ENCODE assay signal across 9 cellular contexts in genomic region chr2:96839288-96839874, GRCh38. TPM values are rescaled to one million over a fixed set of nuclear protein-coding genes. Genes with fewer than 3 reads are reported as not detected.
DNase-seq lines count a peak whose midpoint lies in the region; ATAC-seq and TF ChIP-seq lines count a peak whose summit lies in the region.
"Had no signal": no experiment of that assay in that cellular context is flagged by ENCODE, and none has a peak within 500 bp of the region (broad histone marks: within the 10 kb centered on the region; RNA-seq: fewer than 3 reads in every experiment).

No MANE protein-coding gene starts in this region.

- in situ Hi-C loops in GM23248 (cut with MboI): no loop called here

- peaks cover 13% of the 10 kb centered on the region for H3K4me1 Mint-ChIP-seq in activated CD4-positive, alpha-beta T cell treated with anti-CD3 and anti-CD28 coated beads, Interleukin-2, amount 10 ng/mL, durations not matched to agents 24 days and 14 days

- DNase-seq in GM06990 (ENCODE audit: extremely low read depth, insufficient read length) (peak; percentile 77), GOT3 (lab: John Stamatoyannopoulos, UW) (no peak), GM23248 (no peak), NCI-H524 treated with DMSO at 0.1 percent for 48 hours (lab: John Stamatoyannopoulos, UW) (no peak)
- peak; percentile 94 for DNase-seq in activated CD4-positive, alpha-beta T cell treated with anti-CD3 and anti-CD28 coated beads, Interleukin-2, amount 10 ng/mL, durations not matched to agents 24 days and 14 days
- peak; percentile 69 to 76 for DNase-seq in stimulated activated CD4-positive, alpha-beta T cell treated with anti-CD3 and anti-CD28 coated beads, Interleukin-4, amount 100 ng/mL, for 48 hours (ENCODE audit: low read depth in 2 of 2)

- H3K79me2 ChIP-seq in GM23248 (ENCODE audit: insufficient read depth): no peaks in the 10 kb centered on the region

- peaks cover 32% of the 10 kb centered on the region for H3K36me3 Mint-ChIP-seq in activated CD4-positive, alpha-beta T cell treated with anti-CD3 and anti-CD28 coated beads, Interleukin-2, amount 10 ng/mL, durations not matched to agents 24 days and 14 days (ENCODE audit: low read depth)

- 33 to 34% methylated on average over 31 to 43 of the region's 43 CpGs for WGBS in GM23248 (ENCODE audit: low coverage in 1 of 2, low lambda C conversion rate in 2 of 2, missing lambda C conversion rate in 2 of 2), 2 experiments

- no peaks in the 10 kb centered on the region for H3K9me3 ChIP-seq in GM23248 (ENCODE audit: low read depth)

- H3K4me2 ChIP-seq in GM23248 (ENCODE audit: unreplicated experiment): no peak overlapping the region

- H3K27ac Mint-ChIP-seq in activated CD4-positive, alpha-beta T cell treated with anti-CD3 and anti-CD28 coated beads, Interleukin-2, amount 10 ng/mL, durations not matched to agents 24 days and 14 days: peak overlapping the region; percentile 72

- no peaks in the 10 kb centered on the region for H3K4me1 ChIP-seq in GM23248 (ENCODE audit: insufficient read depth)

- intact Hi-C loops in activated CD4-positive, alpha-beta T cell treated with anti-CD3 and anti-CD28 coated beads, Interleukin-2, amount 10 ng/mL, durations not matched to agents 24 days and 14 days (cut with micrococcal nuclease): no loop called here

- H3K27me3 ChIP-seq in GM06990 (replicated peaks; ENCODE audit: control insufficient read depth, insufficient read depth, low read length): no peaks in the 10 kb centered on the region
- no peaks in the 10 kb centered on the region for H3K27me3 ChIP-seq in GM23248 (replicated peaks; ENCODE audit: insufficient read depth)
- H3K27me3 ChIP-seq: cardiac muscle cell had no signal

- peak overlapping the region; percentile 62 for H3K4me3 Mint-ChIP-seq in activated CD4-positive, alpha-beta T cell treated with anti-CD3 and anti-CD28 coated beads, Interleukin-2, amount 10 ng/mL, durations not matched to agents 24 days and 14 days

- ATAC-seq in HG03064 (IDR thresholded peaks at IDR 0.05; ENCODE audit: low read depth, unreplicated experiment) (peak; percentile 60), esophagus mucosa (peak; percentile 77)

- H3K9me3 Mint-ChIP-seq in activated CD4-positive, alpha-beta T cell treated with anti-CD3 and anti-CD28 coated beads, Interleukin-2, amount 10 ng/mL, durations not matched to agents 24 days and 14 days: no peaks in the 10 kb centered on the region

- H3K9ac ChIP-seq in GM23248: no peak overlapping the region

- no peaks in the 10 kb centered on the region for H4K20me1 ChIP-seq in GM23248 (ENCODE audit: insufficient read depth)

- no peak overlapping the region for H2AFZ ChIP-seq in GM23248

- no peak overlapping the region for H3K27ac ChIP-seq in GM23248
- H3K27ac ChIP-seq: cardiac muscle cell had no signal

- H3K9me2 ChIP-seq in GM23248 (ENCODE audit: insufficient read depth): no peaks in the 10 kb centered on the region

- H3K4me3 ChIP-seq in GM06990 (replicated peaks; ENCODE audit: low read depth, low read length) (no peak overlapping the region), GM23248 (no peak overlapping the region)
- H3K4me3 ChIP-seq: cardiac muscle cell had no signal

- TF ChIP-seq CTCF in GM06990 (IDR thresholded peaks at IDR 0.05; ENCODE audit: insufficient read depth, low read length, poor library complexity, severe bottlenecking): no peak

- H3K36me3 ChIP-seq in GM06990 (ENCODE audit: control insufficient read depth, insufficient read depth, low read length) (peaks cover 5% of the 10 kb centered on the region), GM23248 (ENCODE audit: low read depth) (no peaks in the 10 kb centered on the region)

- no peaks in the 10 kb centered on the region for H3K27me3 Mint-ChIP-seq in activated CD4-positive, alpha-beta T cell treated with anti-CD3 and anti-CD28 coated beads, Interleukin-2, amount 10 ng/mL, durations not matched to agents 24 days and 14 days

- no peaks in the 10 kb centered on the region for H3F3A ChIP-seq in GM23248 (ENCODE audit: insufficient read depth)

RNA-seq across cellular contexts. Expression of gene ANKRD23, which starts 4.4 kb away (rescaled TPM):
- total RNA-seq in activated CD4-positive, alpha-beta T cell treated with anti-CD3 and anti-CD28 coated beads, Interleukin-2, amount 10 ng/mL, durations not matched to agents 24 days and 14 days: 6.7 and 8.4 TPM in 2 replicates
- total RNA-seq in esophagus mucosa: 1.8 TPM
- 0.76 and 1.1 TPM in 2 replicates for total RNA-seq in GM23248 (2014; rRNA removed; shearing (Covaris generic))
- 0.95 and 1.4 TPM in 2 replicates for polyA plus RNA-seq in GM23248 (2016; fragmentation: Nextera tagmentation; extraction: Ambion mirVana)

RNA-seq across cellular contexts. Expression of gene ANKRD39, which starts 18.4 kb away (rescaled TPM):
- 37.0 and 44.0 TPM in 2 replicates for total RNA-seq in activated CD4-positive, alpha-beta T cell treated with anti-CD3 and anti-CD28 coated beads, Interleukin-2, amount 10 ng/mL, durations not matched to agents 24 days and 14 days
- total RNA-seq in esophagus mucosa: 7.8 TPM
- total RNA-seq in GM23248 (2014; rRNA removed; shearing (Covaris generic)): 5.3 and 10.9 TPM in 2 replicates
- 12.3 and 14.4 TPM in 2 replicates for polyA plus RNA-seq in GM23248 (2016; fragmentation: Nextera tagmentation; extraction: Ambion mirVana)

RNA-seq across cellular contexts. Expression of gene CNNM3, which starts 23.3 kb away (rescaled TPM):
- total RNA-seq in activated CD4-positive, alpha-beta T cell treated with anti-CD3 and anti-CD28 coated beads, Interleukin-2, amount 10 ng/mL, durations not matched to agents 24 days and 14 days: 29.4 and 30.5 TPM in 2 replicates
- 6.1 TPM for total RNA-seq in esophagus mucosa
- 5.0 and 5.2 TPM in 2 replicates for total RNA-seq in GM23248 (2014; rRNA removed; shearing (Covaris generic))
- polyA plus RNA-seq in GM23248 (2016; fragmentation: Nextera tagmentation; extraction: Ambion mirVana): 0.94 and 0.98 TPM in 2 replicates

RNA-seq across cellular contexts. Expression of gene SEMA4C, which starts 30.5 kb away (rescaled TPM):
- total RNA-seq in activated CD4-positive, alpha-beta T cell treated with anti-CD3 and anti-CD28 coated beads, Interleukin-2, amount 10 ng/mL, durations not matched to agents 24 days and 14 days: 23.8 and 26.1 TPM in 2 replicates
- total RNA-seq in esophagus mucosa: 14.9 TPM
- 21.0 and 24.3 TPM in 2 replicates for total RNA-seq in GM23248 (2014; rRNA removed; shearing (Covaris generic))
- polyA plus RNA-seq in GM23248 (2016; fragmentation: Nextera tagmentation; extraction: Ambion mirVana): 5.1 and 5.5 TPM in 2 replicates

Comparison
In these comparisons a context has a peak if more than half of its experiments do, and no peak if none do; other contexts are left out.
1. DNase-seq: peak in GM06990 (single experiment), activated CD4-positive, alpha-beta T cell treated with anti-CD3 and anti-CD28 coated beads, Interleukin-2, amount 10 ng/mL, durations not matched to agents 24 days and 14 days (single experiment) and stimulated activated CD4-positive, alpha-beta T cell treated with anti-CD3 and anti-CD28 coated beads, Interleukin-4, amount 100 ng/mL, for 48 hours (2 of 2); none in GOT3 (single experiment), GM23248 (single experiment) and NCI-H524 treated with DMSO at 0.1 percent for 48 hours (single experiment).